Comparison of ENCODE assay signal across 1 cellular context in the genomic region with DNA sequence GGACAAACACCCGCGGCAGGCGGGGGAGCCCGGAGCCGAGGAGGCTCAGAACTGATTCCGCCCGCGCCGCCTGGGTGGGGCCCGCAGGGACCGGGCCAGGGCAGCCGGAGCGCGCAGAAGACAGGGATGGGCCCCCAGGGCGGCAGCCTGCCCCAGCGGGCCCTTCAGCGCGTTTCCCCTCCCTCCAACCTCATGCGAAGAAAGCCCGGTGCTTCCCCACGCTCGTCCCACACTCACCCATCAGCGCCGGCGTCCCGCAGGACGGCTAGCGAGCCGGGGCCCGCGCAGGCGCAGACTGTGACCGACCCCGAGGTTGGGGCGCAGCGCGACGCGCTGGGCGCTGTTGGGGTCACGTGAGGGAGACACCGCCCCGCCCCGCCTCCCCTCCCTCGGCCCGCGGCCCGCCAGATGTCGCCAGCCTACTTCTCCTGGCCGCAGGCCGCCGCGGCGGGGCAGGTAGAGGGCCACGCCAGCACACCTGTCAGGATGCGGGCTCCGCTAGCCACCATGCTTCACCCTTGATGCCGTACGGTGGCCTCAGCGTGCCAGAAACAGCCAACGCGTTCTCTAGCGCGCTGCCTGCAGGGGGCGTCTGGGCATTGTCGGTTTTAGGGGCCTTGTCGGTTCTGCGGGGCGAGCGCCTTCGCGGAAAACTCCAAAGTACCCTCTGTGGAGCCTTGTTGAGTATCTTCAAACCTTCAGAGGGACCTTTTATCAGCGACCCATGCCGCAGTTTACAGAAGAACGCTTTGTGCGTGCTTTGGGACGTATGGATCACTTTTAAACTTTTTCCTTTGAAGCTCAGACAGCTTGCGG.
TF ChIP-seq lines count a peak whose summit lies in the region.

A gene with protein sequence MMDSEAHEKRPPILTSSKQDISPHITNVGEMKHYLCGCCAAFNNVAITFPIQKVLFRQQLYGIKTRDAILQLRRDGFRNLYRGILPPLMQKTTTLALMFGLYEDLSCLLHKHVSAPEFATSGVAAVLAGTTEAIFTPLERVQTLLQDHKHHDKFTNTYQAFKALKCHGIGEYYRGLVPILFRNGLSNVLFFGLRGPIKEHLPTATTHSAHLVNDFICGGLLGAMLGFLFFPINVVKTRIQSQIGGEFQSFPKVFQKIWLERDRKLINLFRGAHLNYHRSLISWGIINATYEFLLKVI (minus strand): TSS at position 297 of the 816 bp plus-strand sequence. CDS start 15,577 bp downstream, outside the sequence.

TF ChIP-seq in K562, 482 proteins besides CTCF, POLR2A, EP300 and RAD21 (continued from another document and continues in another):
- TF ChIP-seq, protein P1, sequence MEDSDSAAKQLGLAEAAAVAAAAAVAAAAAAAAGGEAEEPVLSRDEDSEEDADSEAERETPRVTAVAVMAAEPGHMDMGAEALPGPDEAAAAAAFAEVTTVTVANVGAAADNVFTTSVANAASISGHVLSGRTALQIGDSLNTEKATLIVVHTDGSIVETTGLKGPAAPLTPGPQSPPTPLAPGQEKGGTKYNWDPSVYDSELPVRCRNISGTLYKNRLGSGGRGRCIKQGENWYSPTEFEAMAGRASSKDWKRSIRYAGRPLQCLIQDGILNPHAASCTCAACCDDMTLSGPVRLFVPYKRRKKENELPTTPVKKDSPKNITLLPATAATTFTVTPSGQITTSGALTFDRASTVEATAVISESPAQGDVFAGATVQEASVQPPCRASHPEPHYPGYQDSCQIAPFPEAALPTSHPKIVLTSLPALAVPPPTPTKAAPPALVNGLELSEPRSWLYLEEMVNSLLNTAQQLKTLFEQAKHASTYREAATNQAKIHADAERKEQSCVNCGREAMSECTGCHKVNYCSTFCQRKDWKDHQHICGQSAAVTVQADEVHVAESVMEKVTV (CRISPR knock-in tag; IDR thresholded peaks at IDR 0.05): peak; percentile 76
- TF ChIP-seq NFXL1 (CRISPR knock-in tag; IDR thresholded peaks at IDR 0.05): no peak
- no peak for TF ChIP-seq U2AF2 (optimal IDR thresholded peaks at IDR 0.05; ENCODE audit: low read depth, low read length)
- TF ChIP-seq PML (IDR thresholded peaks at IDR 0.05; ENCODE audit: low read length): no peak; the same call in none of the 2 replicates
- TF ChIP-seq NCOA6 (IDR thresholded peaks at IDR 0.05): peak; percentile 28; the same call in 1 of the 2 replicates
- no peak for TF ChIP-seq ASH1L (IDR thresholded peaks at IDR 0.05; ENCODE audit: borderline replicate concordance, low read depth, partially characterized antibody)
- TF ChIP-seq, protein P2, sequence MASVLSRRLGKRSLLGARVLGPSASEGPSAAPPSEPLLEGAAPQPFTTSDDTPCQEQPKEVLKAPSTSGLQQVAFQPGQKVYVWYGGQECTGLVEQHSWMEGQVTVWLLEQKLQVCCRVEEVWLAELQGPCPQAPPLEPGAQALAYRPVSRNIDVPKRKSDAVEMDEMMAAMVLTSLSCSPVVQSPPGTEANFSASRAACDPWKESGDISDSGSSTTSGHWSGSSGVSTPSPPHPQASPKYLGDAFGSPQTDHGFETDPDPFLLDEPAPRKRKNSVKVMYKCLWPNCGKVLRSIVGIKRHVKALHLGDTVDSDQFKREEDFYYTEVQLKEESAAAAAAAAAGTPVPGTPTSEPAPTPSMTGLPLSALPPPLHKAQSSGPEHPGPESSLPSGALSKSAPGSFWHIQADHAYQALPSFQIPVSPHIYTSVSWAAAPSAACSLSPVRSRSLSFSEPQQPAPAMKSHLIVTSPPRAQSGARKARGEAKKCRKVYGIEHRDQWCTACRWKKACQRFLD (CRISPR knock-in tag; IDR thresholded peaks at IDR 0.05): peak; percentile 22; the same call in 1 of the 2 replicates
- TF ChIP-seq MEF2A (IDR thresholded peaks at IDR 0.05; ENCODE audit: control insufficient read depth, low read depth, low read length): no peak
- peak; percentile 64 for TF ChIP-seq SMAD3 (CRISPR knock-in tag; conservative IDR thresholded peaks at IDR 0.05)
- TF ChIP-seq ZBTB1 (CRISPR knock-in tag; IDR thresholded peaks at IDR 0.05; ENCODE audit: borderline replicate concordance, low read depth): peak; percentile 65; the same call in 1 of the 2 replicates
- TF ChIP-seq, protein P3, sequence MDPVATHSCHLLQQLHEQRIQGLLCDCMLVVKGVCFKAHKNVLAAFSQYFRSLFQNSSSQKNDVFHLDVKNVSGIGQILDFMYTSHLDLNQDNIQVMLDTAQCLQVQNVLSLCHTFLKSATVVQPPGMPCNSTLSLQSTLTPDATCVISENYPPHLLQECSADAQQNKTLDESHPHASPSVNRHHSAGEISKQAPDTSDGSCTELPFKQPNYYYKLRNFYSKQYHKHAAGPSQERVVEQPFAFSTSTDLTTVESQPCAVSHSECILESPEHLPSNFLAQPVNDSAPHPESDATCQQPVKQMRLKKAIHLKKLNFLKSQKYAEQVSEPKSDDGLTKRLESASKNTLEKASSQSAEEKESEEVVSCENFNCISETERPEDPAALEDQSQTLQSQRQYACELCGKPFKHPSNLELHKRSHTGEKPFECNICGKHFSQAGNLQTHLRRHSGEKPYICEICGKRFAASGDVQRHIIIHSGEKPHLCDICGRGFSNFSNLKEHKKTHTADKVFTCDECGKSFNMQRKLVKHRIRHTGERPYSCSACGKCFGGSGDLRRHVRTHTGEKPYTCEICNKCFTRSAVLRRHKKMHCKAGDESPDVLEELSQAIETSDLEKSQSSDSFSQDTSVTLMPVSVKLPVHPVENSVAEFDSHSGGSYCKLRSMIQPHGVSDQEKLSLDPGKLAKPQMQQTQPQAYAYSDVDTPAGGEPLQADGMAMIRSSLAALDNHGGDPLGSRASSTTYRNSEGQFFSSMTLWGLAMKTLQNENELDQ (CRISPR knock-in tag; IDR thresholded peaks at IDR 0.05; ENCODE audit: borderline replicate concordance): no peak
- TF ChIP-seq SOX6 (IDR thresholded peaks at IDR 0.05): peak; percentile 74
- peak; percentile 94 for TF ChIP-seq C11orf30 (IDR thresholded peaks at IDR 0.05; ENCODE audit: low read depth)
- TF ChIP-seq NR1H2 (CRISPR knock-in tag; IDR thresholded peaks at IDR 0.05): peak; percentile 41
- no peak for TF ChIP-seq ZNF3 (CRISPR knock-in tag; IDR thresholded peaks at IDR 0.05)
- peak; percentile 68 for TF ChIP-seq E2F8 (IDR thresholded peaks at IDR 0.05; ENCODE audit: low read depth, partially characterized antibody)
- no peak for TF ChIP-seq GATA2 (CRISPR knock-in tag; IDR thresholded peaks at IDR 0.05)
- TF ChIP-seq GTF2B (IDR thresholded peaks at IDR 0.05; ENCODE audit: extremely low read depth, insufficient read length): no peak
- no peak for TF ChIP-seq ZFPM2 (CRISPR knock-in tag; IDR thresholded peaks at IDR 0.05)
- peak; percentile 55 for TF ChIP-seq PKNOX1 (IDR thresholded peaks at IDR 0.05)
- peak; percentile 95 for TF ChIP-seq RREB1 (CRISPR knock-in tag; IDR thresholded peaks at IDR 0.05)
- no peak for TF ChIP-seq MEF2D (tag; conservative IDR thresholded peaks at IDR 0.05; ENCODE audit: low read depth)
- no peak for TF ChIP-seq NFE2L1 (tag; IDR thresholded peaks at IDR 0.05; ENCODE audit: borderline replicate concordance, low read depth)
- TF ChIP-seq CHD2 (IDR thresholded peaks at IDR 0.05; ENCODE audit: low read depth, low read length): no peak
- peak; percentile 88; the same call in 1 of the 2 replicates for TF ChIP-seq ESRRA (IDR thresholded peaks at IDR 0.05; ENCODE audit: borderline replicate concordance, low read depth)
- no peak for TF ChIP-seq ZNF133 (CRISPR knock-in tag; IDR thresholded peaks at IDR 0.05)
- TF ChIP-seq MYBL2 (IDR thresholded peaks at IDR 0.05; ENCODE audit: low read depth): no peak
- no peak for TF ChIP-seq MYBL2 (CRISPR knock-in tag; IDR thresholded peaks at IDR 0.05; ENCODE audit: borderline replicate concordance)
- TF ChIP-seq BHLHE40 (IDR thresholded peaks at IDR 0.05; ENCODE audit: low read length): peak; percentile 96
- TF ChIP-seq EHMT2 (IDR thresholded peaks at IDR 0.05): no peak
- TF ChIP-seq KLF13 (tag; IDR thresholded peaks at IDR 0.05; ENCODE audit: borderline replicate concordance, low read depth): peak; percentile 55; the same call in 1 of the 2 replicates
- TF ChIP-seq TAF15 (IDR thresholded peaks at IDR 0.05; ENCODE audit: low read depth, low read length): no peak
- TF ChIP-seq ZBTB17 (CRISPR knock-in tag; IDR thresholded peaks at IDR 0.05): peak; percentile 79
- no peak for TF ChIP-seq ZNF780A (CRISPR knock-in tag; IDR thresholded peaks at IDR 0.05)
